In genomic region chr2:18066894-18067293, GRCh38 we compare ENCODE assay signal across 14 cellular contexts.
"Had no signal": no experiment of that assay in that cellular context is flagged by ENCODE, and none has a peak within 500 bp of the region (broad histone marks: within the 10 kb centered on the region; RNA-seq: fewer than 3 reads in every experiment).

No MANE protein-coding gene starts in this region.

- H3K27ac ChIP-seq: tibial artery had no signal

- H3K36me3 ChIP-seq: tibial artery had no signal

- H3K27me3 ChIP-seq: tibial artery had no signal

- DNase-seq: activated CD4-positive, alpha-beta T cell treated with anti-CD3 and anti-CD28 coated beads for 1 hour; activated CD4-positive, alpha-beta T cell treated with anti-CD3 and anti-CD28 coated beads, Interleukin-2, amount 50 U/mL, for 4 hours; activated naive CD4-positive, alpha-beta T cell; activated naive CD8-positive, alpha-beta T cell treated with anti-CD3 and anti-CD28 coated beads, Interleukin-2, amount 10 ng/mL, durations not matched to agents 7 days and 5 days; activated T-cell treated with anti-CD3 and anti-CD28 coated beads for 4 hours; effector memory CD4-positive, alpha-beta T cell; natural killer cell; occipital lobe; right cardiac atrium; stimulated activated CD4-positive, alpha-beta T cell treated with anti-CD3 and anti-CD28 coated beads, Interleukin-15, amount 100 ng/mL, for 24 hours; stimulated activated CD4-positive, alpha-beta T cell treated with anti-CD3 and anti-CD28 coated beads, Interleukin-4, amount 100 ng/mL, for 1 hour; stimulated activated naive B cell treated with anti-CD40 and anti-IgM and Interleukin-4, amounts not matched to agents 10 μg/mL and 1 μg/mL and 100 μg/mL, for 72 hours; tibial artery had no signal

- H3K9me3 ChIP-seq: tibial artery had no signal

- ATAC-seq: natural killer cell; right cardiac atrium; stimulated activated naive B cell treated with anti-CD40 and anti-IgM and Interleukin-4, amounts not matched to agents 10 μg/mL and 1 μg/mL and 100 μg/mL, for 72 hours had no signal

- H3K4me3 ChIP-seq: skin epidermis, tibial artery had no signal
